ENCODE assay signal across 8 cellular contexts in genomic region chr17:7845359-7846062, GRCh38. TPM values are rescaled to one million over a fixed set of nuclear protein-coding genes. Genes with fewer than 3 reads are reported as not detected.
DNase-seq lines count a peak whose midpoint lies in the region; ATAC-seq and TF ChIP-seq lines count a peak whose summit lies in the region.

No MANE protein-coding gene starts in this region.

- peak overlapping the region in 1 of 2 donors; percentile 60 for H3K9ac ChIP-seq in liver (ENCODE audit: low read depth in 1 of 2, low read length in 2 of 2)

- H3K4me3 ChIP-seq in astrocyte of the cerebellum (ENCODE audit: low read depth, low read length) (peak overlapping the region; percentile 70), liver (ENCODE audit: low read depth in 1 of 3, low read length in 3 of 3) (peak overlapping the region; percentile 1 to 90 (median 66)), tibial artery (peak overlapping the region; percentile 64 to 84)

- intact Hi-C loops in tibial artery (cut with DNase I; ENCODE audit: low total_unique reads), result loop anchor here (10.0 kb wide), 1 partner anchor 309 kb away; the partner anchor contains the start of gene PER1

- no peak for ATAC-seq in GM18502 (IDR thresholded peaks at IDR 0.05; ENCODE audit: poor library complexity, unreplicated experiment)

- H3K27ac ChIP-seq in liver (ENCODE audit: low read depth in 1 of 2, low read length in 2 of 2) (peak overlapping the region; percentile 99 to 100), tibial artery (peak overlapping the region; percentile 89 to 95)

- in situ Hi-C loops in astrocyte of the cerebellum (cut with HindIII; ENCODE audit: low sequenced_read_pairs), result no loop called here

- H3K27me3 ChIP-seq in liver (ENCODE audit: control insufficient read depth in 4 of 4, insufficient read depth in 4 of 4, low read length in 3 of 4), result no peaks in the 10 kb centered on the region
- no peaks in the 10 kb centered on the region for H3K27me3 ChIP-seq in tibial artery

- WGBS in liver, result 86% methylated on average over 15 of the region's 15 CpGs

- H3K36me3 ChIP-seq in liver (ENCODE audit: control insufficient read depth in 4 of 4, insufficient read depth in 3 of 4, low read depth in 1 of 4, low read length in 3 of 4) (peaks cover 13 to 33% (median 18%) of the 10 kb centered on the region in 4 donors), tibial artery (peaks cover 40 to 51% (median 50%) of the 10 kb centered on the region in 3 donors)

- H3K4me1 ChIP-seq in liver (ENCODE audit: control insufficient read depth in 4 of 4, insufficient read depth in 4 of 4, low read length in 3 of 4) (peaks cover 0 to 28% (median 19%) of the 10 kb centered on the region in 4 donors), tibial artery (peaks cover 4 to 48% (median 28%) of the 10 kb centered on the region in 4 donors)

- TF ChIP-seq CTCF in astrocyte of the cerebellum (IDR thresholded peaks at IDR 0.05; ENCODE audit: low read depth, low read length, missing control alignments) (no peak), liver (IDR thresholded peaks at IDR 0.05; ENCODE audit: low read depth, low read length, missing input control) (no peak), tibial artery (IDR thresholded peaks at IDR 0.05) (no peak)

- H3K9me3 ChIP-seq in liver (ENCODE audit: control insufficient read depth in 4 of 4, low read length in 3 of 4) (no peaks in the 10 kb centered on the region), tibial artery (no peaks in the 10 kb centered on the region)

- DNase-seq in activated T-cell treated with anti-CD3 and anti-CD28 coated beads, Interleukin-2, amount 50 U/mL, for 1 hour, result peak; percentile 50
- DNase-seq in activated T-cell treated with anti-CD3 and anti-CD28 coated beads, Interleukin-2, amount 50 U/mL, for 48 hours, result no peak
- DNase-seq in astrocyte of the cerebellum (ENCODE audit: low read depth) (no peak), tibial artery (peak in 1 of 2 donors; percentile 71), GDM1 (lab: John Stamatoyannopoulos, UW) (no peak), NCI-H1417 treated with DMSO at 0.1 percent for 48 hours (lab: John Stamatoyannopoulos, UW) (no peak)

- TF ChIP-seq RAD21 in liver (IDR thresholded peaks at IDR 0.05), result no peak

TF ChIP-seq in liver, 16 proteins besides CTCF, POLR2A, EP300 and RAD21:
- no peak for TF ChIP-seq TAF1 (conservative IDR thresholded peaks at IDR 0.05)
- TF ChIP-seq SP1 (IDR thresholded peaks at IDR 0.05), result no peak
- no peak for TF ChIP-seq YY1 (IDR thresholded peaks at IDR 0.05)
- TF ChIP-seq, protein P1, sequence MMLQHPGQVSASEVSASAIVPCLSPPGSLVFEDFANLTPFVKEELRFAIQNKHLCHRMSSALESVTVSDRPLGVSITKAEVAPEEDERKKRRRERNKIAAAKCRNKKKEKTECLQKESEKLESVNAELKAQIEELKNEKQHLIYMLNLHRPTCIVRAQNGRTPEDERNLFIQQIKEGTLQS (IDR thresholded peaks at IDR 0.05), result no peak

RNA-seq across cellular contexts. Expression of gene TMEM88, which starts 9.4 kb away (rescaled TPM):
- total RNA-seq in liver, result 1 to 10 TPM in 1 of 2 donors, under 1 TPM in 1; 0.65 to 4.0 TPM
- polyA plus RNA-seq in liver, result 1 to 10 TPM; 3.3 to 4.6 TPM

RNA-seq across cellular contexts. Expression of gene KDM6B, which starts 11.5 kb away (rescaled TPM):
- total RNA-seq in liver, result 10 to 100 TPM in 1 of 2 donors, 1 to 10 TPM in 1; 3.5 to 11.5 TPM
- polyA plus RNA-seq in liver, result 1 to 10 TPM; 2.5 to 3.2 TPM

RNA-seq across cellular contexts. Expression of gene NAA38, which starts 11.8 kb away (rescaled TPM):
- total RNA-seq in liver, result 10 to 100 TPM; 24.3 to 72.0 TPM
- 100 to 1,000 TPM in 1 of 2 donors, 10 to 100 TPM in 1; 41.6 to 118 TPM for polyA plus RNA-seq in liver

RNA-seq across cellular contexts. Expression of gene CYB5D1, which starts 12.3 kb away (rescaled TPM):
- total RNA-seq in liver, result 10 to 100 TPM in 1 of 2 donors, 1 to 10 TPM in 1; 4.4 to 12.0 TPM
- 1 to 10 TPM; 2.5 to 8.8 TPM for polyA plus RNA-seq in liver

RNA-seq across cellular contexts. Expression of gene CHD3, which starts 43.1 kb away (rescaled TPM):
- total RNA-seq in liver, result 10 to 100 TPM; 11.0 to 14.4 TPM
- 1 to 10 TPM; 1.9 to 3.4 TPM for polyA plus RNA-seq in liver
